ENCODE assay signal across 8 cellular contexts in the genomic region with DNA sequence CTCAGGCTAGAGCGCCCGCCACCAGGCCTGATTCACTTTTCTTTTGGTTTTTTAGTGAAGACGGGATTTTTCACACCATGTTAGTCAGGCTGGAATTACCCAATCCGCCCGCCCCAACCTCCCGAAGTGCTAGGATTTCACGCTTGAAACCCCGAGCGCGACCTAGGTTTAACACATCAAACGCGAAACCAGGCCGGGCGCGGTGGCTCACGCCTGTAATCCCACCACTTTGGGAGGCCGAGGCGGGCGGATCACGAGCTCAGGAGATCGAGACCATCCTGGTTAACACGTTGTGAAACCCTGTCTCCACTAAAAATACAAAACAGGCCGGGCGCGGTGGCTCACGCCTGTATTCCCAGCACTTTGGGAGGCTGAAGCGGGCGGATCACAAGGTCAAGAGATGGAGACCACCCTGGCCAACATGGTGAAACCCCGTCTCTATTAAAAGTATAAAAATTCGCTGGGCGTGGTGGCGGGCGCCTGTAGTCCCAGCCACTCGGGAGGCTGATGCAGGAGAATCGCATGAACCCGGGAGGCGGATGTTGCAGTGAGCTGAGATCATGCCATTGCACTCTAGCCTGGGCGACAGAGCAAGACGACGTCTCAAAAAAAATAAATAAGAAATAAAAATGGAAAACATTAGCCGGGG. TPM values are rescaled to one million over a fixed set of nuclear protein-coding genes. Genes with fewer than 3 reads are reported as not detected.
A peak's percentile ranks its signal among the peaks of the same experiment; 100 is the strongest.
DNase-seq lines count a peak whose midpoint lies in the region; ATAC-seq and TF ChIP-seq lines count a peak whose summit lies in the region.
"Not testable (repeated sequence)": the region's sequence is repeated elsewhere in the genome, so short reads cannot be mapped to it uniquely, and the experiment has no call there.

No MANE protein-coding gene starts in this region.

- peak; percentile 1 for ATAC-seq in HG03432 (IDR thresholded peaks at IDR 0.05; ENCODE audit: unreplicated experiment)
- ATAC-seq in body of pancreas = peak; percentile 12
- ATAC-seq in stimulated activated naive CD8-positive, alpha-beta T cell treated with anti-CD3 and anti-CD28 coated beads, Interleukin-15, amount 100 ng/mL, for 72 hours = peak; percentile 29

- not testable (repeated sequence) for H3K27me3 ChIP-seq in body of pancreas; hepatocyte; parathyroid adenoma (ENCODE audit: control insufficient read depth, insufficient read depth, low read length)

- WGBS in body of pancreas, 2 donors = 0% methylated on average over 30 to 41 of the region's 41 CpGs
- 2% methylated on average over 41 of the region's 41 CpGs for WGBS in hepatocyte (ENCODE audit: low lambda C conversion rate, missing lambda C conversion rate)

- peaks cover 35% of the 10 kb centered on the region for H3K4me1 ChIP-seq in body of pancreas
- not testable (repeated sequence) for H3K4me1 ChIP-seq in hepatocyte (ENCODE audit: insufficient read depth); parathyroid adenoma

- H3K79me2 ChIP-seq in hepatocyte = peaks cover 32% of the 10 kb centered on the region
- not testable (repeated sequence) for H3K79me2 ChIP-seq in parathyroid adenoma

- DNase-seq in DMS53 (lab: John Stamatoyannopoulos, UW) = peak; percentile 86
- peak; percentile 86 for DNase-seq in NCI-H82 (lab: John Stamatoyannopoulos, UW)
- peak; percentile 91 for DNase-seq in activated CD4-positive, alpha-beta T cell treated with anti-CD3 and anti-CD28 coated beads for 48 hours
- peak; percentile 65 to 73 (median 70) for DNase-seq in body of pancreas
- peak; percentile 84 for DNase-seq in hepatocyte (ENCODE audit: low spot score)
- peak; percentile 89 to 92 for DNase-seq in stimulated activated naive CD8-positive, alpha-beta T cell treated with anti-CD3 and anti-CD28 coated beads, Interleukin-15, amount 100 ng/mL, for 72 hours

- H3K4me3 Mint-ChIP-seq in stimulated activated naive CD8-positive, alpha-beta T cell treated with anti-CD3 and anti-CD28 coated beads, Interleukin-15, amount 100 ng/mL, for 72 hours = not testable (repeated sequence)

- H3K27ac ChIP-seq in body of pancreas = peak overlapping the region; percentile 76 to 98 (median 96)
- peak overlapping the region; percentile 96 for H3K27ac ChIP-seq in hepatocyte
- peak overlapping the region; percentile 100 for H3K27ac ChIP-seq in parathyroid adenoma

- TF ChIP-seq POLR2A in body of pancreas (IDR thresholded peaks at IDR 0.05) = not testable (repeated sequence)

- intact Hi-C loops in body of pancreas (cut with DNase I) = not testable (repeated sequence)

- not testable (repeated sequence) for TF ChIP-seq CTCF in body of pancreas (IDR thresholded peaks at IDR 0.05); hepatocyte (IDR thresholded peaks at IDR 0.05; ENCODE audit: poor library complexity); parathyroid adenoma (IDR thresholded peaks at IDR 0.05)

- peak overlapping the region; percentile 13 for H3K9ac ChIP-seq in parathyroid adenoma

- H2AFZ ChIP-seq in hepatocyte (peak overlapping the region; percentile 64), parathyroid adenoma (peak overlapping the region; percentile 76)

- not testable (repeated sequence) for H3K9me3 Mint-ChIP-seq in stimulated activated naive CD8-positive, alpha-beta T cell treated with anti-CD3 and anti-CD28 coated beads, Interleukin-15, amount 100 ng/mL, for 72 hours

- H3K9me3 ChIP-seq in body of pancreas; hepatocyte (ENCODE audit: low read depth); parathyroid adenoma (ENCODE audit: control insufficient read depth, low read length): not testable (repeated sequence)

- not testable (repeated sequence) for H3K27ac Mint-ChIP-seq in stimulated activated naive CD8-positive, alpha-beta T cell treated with anti-CD3 and anti-CD28 coated beads, Interleukin-15, amount 100 ng/mL, for 72 hours

- H3K4me3 ChIP-seq in body of pancreas = not testable (repeated sequence)
- H3K4me3 ChIP-seq in hepatocyte = peak overlapping the region; percentile 2
- peak overlapping the region; percentile 86 for H3K4me3 ChIP-seq in parathyroid adenoma (ENCODE audit: low read depth, low read length)

- H3K4me1 Mint-ChIP-seq in stimulated activated naive CD8-positive, alpha-beta T cell treated with anti-CD3 and anti-CD28 coated beads, Interleukin-15, amount 100 ng/mL, for 72 hours = peaks cover 34% of the 10 kb centered on the region

- not testable (repeated sequence) for H3K9me2 ChIP-seq in hepatocyte (replicated peaks; ENCODE audit: insufficient read depth)

- not testable (repeated sequence) for H4K20me1 ChIP-seq in hepatocyte (ENCODE audit: insufficient read depth, poor library complexity, severe bottlenecking)

- not testable (repeated sequence) for H3K36me3 ChIP-seq in body of pancreas (replicated peaks in 1 of 2; ENCODE audit: insufficient read depth in 1 of 2, low read depth in 2 of 2); hepatocyte (replicated peaks; ENCODE audit: insufficient read depth, low read depth); parathyroid adenoma (ENCODE audit: control insufficient read depth, insufficient read depth, low read length)

- H3K4me2 ChIP-seq in hepatocyte (peak overlapping the region; percentile 82), parathyroid adenoma (ENCODE audit: low read length) (peak overlapping the region; percentile 97)

- not testable (repeated sequence) for H3K27me3 Mint-ChIP-seq in stimulated activated naive CD8-positive, alpha-beta T cell treated with anti-CD3 and anti-CD28 coated beads, Interleukin-15, amount 100 ng/mL, for 72 hours

RNA-seq across cellular contexts. Expression of a gene that starts 1.4 kb away (rescaled TPM):
- total RNA-seq in body of pancreas = 10 to 100 TPM; 15.8 to 40.0 TPM
- 28.0 and 30.9 TPM in 2 replicates for total RNA-seq in hepatocyte
- polyA plus RNA-seq in hepatocyte = 28.9 and 34.1 TPM in 2 replicates

RNA-seq across cellular contexts. Expression of a gene that starts 8.2 kb away (rescaled TPM):
- not detected for total RNA-seq in body of pancreas
- not detected in 2 replicates for total RNA-seq in hepatocyte
- 1.8 and 3.5 TPM in 2 replicates for polyA plus RNA-seq in hepatocyte

RNA-seq across cellular contexts. Expression of a gene that starts 9.0 kb away (rescaled TPM):
- total RNA-seq in body of pancreas (10 to 100 TPM; 20.1 to 23.6 TPM), hepatocyte (35.4 and 37.3 TPM in 2 replicates)
- 49.7 and 50.4 TPM in 2 replicates for polyA plus RNA-seq in hepatocyte

RNA-seq across cellular contexts. Expression of a gene that starts 35.6 kb away (rescaled TPM):
- 100 to 1,000 TPM in 1 of 2 donors, 10 to 100 TPM in 1; 49.8 to 108 TPM for total RNA-seq in body of pancreas
- 37.2 and 37.6 TPM in 2 replicates for total RNA-seq in hepatocyte
- polyA plus RNA-seq in hepatocyte = 71.9 and 91.4 TPM in 2 replicates

RNA-seq across cellular contexts. Expression of a gene that starts 39.9 kb away (rescaled TPM):
- total RNA-seq in body of pancreas (100 to 1,000 TPM in 1 of 2 donors, 10 to 100 TPM in 1; 75.5 to 108 TPM), hepatocyte (335 and 573 TPM in 2 replicates)
- polyA plus RNA-seq in hepatocyte = 456 and 476 TPM in 2 replicates
